ENCODE assay signal across 18 cellular contexts in genomic region chr3:180531303-180532278, GRCh38.
DNase-seq lines count a peak whose midpoint lies in the region; ATAC-seq, FAIRE-seq and TF ChIP-seq lines count a peak whose summit lies in the region.
"Had no signal": no experiment of that assay in that cellular context is flagged by ENCODE, and none has a peak within 500 bp of the region (broad histone marks: within the 10 kb centered on the region; RNA-seq: fewer than 3 reads in every experiment).

No MANE protein-coding gene starts in this region.

- no peak overlapping the region for H3K4me3 ChIP-seq in kidney (ENCODE audit: low read length in 2 of 2)
- H3K4me3 ChIP-seq: GM23248 had no signal

- H3K27ac ChIP-seq in kidney (ENCODE audit: low read depth in 2 of 2, low read length in 2 of 2): no peak overlapping the region
- H3K27ac ChIP-seq: GM23248 had no signal

- TF ChIP-seq CTCF in chondrocyte (IDR thresholded peaks at IDR 0.05) (no peak), kidney (IDR thresholded peaks at IDR 0.05; ENCODE audit: borderline replicate concordance, extremely low read depth, insufficient read depth) (no peak)

- no peak for FAIRE-seq in kidney (lab: Jason Lieb, UNC)
- FAIRE-seq: G401.6, GM12892, H1 had no signal

- H3K4me3 Mint-ChIP-seq in chondrocyte (ENCODE audit: unreplicated experiment): no peak overlapping the region
- no peak overlapping the region for H3K4me3 Mint-ChIP-seq in stimulated activated effector memory CD8-positive, alpha-beta T cell treated with anti-CD3 and anti-CD28 coated beads, Interleukin-12 subunit alpha, Interleukin-12 subunit beta, amount 100 ng/mL, for 72 hours
- H3K4me3 Mint-ChIP-seq in activated CD4-positive, alpha-beta memory T cell treated with anti-CD3 and anti-CD28 coated beads, Interleukin-2, amount 10 ng/mL, durations not matched to agents 7 days and 5 days: no peak overlapping the region
- H3K4me3 Mint-ChIP-seq: CD4-positive, alpha-beta memory T cell had no signal

- H3K36me3 Mint-ChIP-seq in chondrocyte (ENCODE audit: low read depth): no peaks in the 10 kb centered on the region
- no peaks in the 10 kb centered on the region for H3K36me3 Mint-ChIP-seq in stimulated activated effector memory CD8-positive, alpha-beta T cell treated with anti-CD3 and anti-CD28 coated beads, Interleukin-12 subunit alpha, Interleukin-12 subunit beta, amount 100 ng/mL, for 72 hours
- H3K36me3 Mint-ChIP-seq in activated CD4-positive, alpha-beta memory T cell treated with anti-CD3 and anti-CD28 coated beads, Interleukin-2, amount 10 ng/mL, durations not matched to agents 7 days and 5 days (ENCODE audit: low read depth): no peaks in the 10 kb centered on the region
- H3K36me3 Mint-ChIP-seq: CD4-positive, alpha-beta memory T cell had no signal

- H3K36me3 ChIP-seq in kidney (ENCODE audit: control insufficient read depth in 1 of 2, insufficient read depth in 2 of 2, low read length in 2 of 2): no peaks in the 10 kb centered on the region

- POLR2A ChIA-PET in activated CD4-positive, alpha-beta memory T cell treated with anti-CD3 and anti-CD28 coated beads, Interleukin-2, amount 10 ng/mL, durations not matched to agents 7 days and 5 days (lab: Charles Lee): no interaction called here

- CTCF ChIA-PET in activated CD4-positive, alpha-beta memory T cell treated with anti-CD3 and anti-CD28 coated beads, Interleukin-2, amount 10 ng/mL, durations not matched to agents 7 days and 5 days (lab: Charles Lee): no interaction called here

- DNase-seq in chondrocyte (ENCODE audit: low spot score) (peak; percentile 72), kidney (peak; percentile 44), NCI-H524 (lab: John Stamatoyannopoulos, UW) (no peak)
- DNase-seq in stimulated activated effector memory CD8-positive, alpha-beta T cell treated with anti-CD3 and anti-CD28 coated beads, Interleukin-12 subunit alpha, Interleukin-12 subunit beta, amount 100 ng/mL, for 72 hours (ENCODE audit: low spot score in 2 of 2): no peak
- DNase-seq in activated CD4-positive, alpha-beta memory T cell treated with anti-CD3 and anti-CD28 coated beads, Interleukin-2, amount 10 ng/mL, durations not matched to agents 7 days and 5 days: no peak
- DNase-seq: C1 segment of cervical spinal cord, Calu3, COR-L47, DMS53, DND-41, GM23248, H7, HCEC 1CT had no signal

- no peaks in the 10 kb centered on the region for H3K4me1 Mint-ChIP-seq in chondrocyte (ENCODE audit: low read depth)
- H3K4me1 Mint-ChIP-seq in stimulated activated effector memory CD8-positive, alpha-beta T cell treated with anti-CD3 and anti-CD28 coated beads, Interleukin-12 subunit alpha, Interleukin-12 subunit beta, amount 100 ng/mL, for 72 hours: no peaks in the 10 kb centered on the region
- no peaks in the 10 kb centered on the region for H3K4me1 Mint-ChIP-seq in activated CD4-positive, alpha-beta memory T cell treated with anti-CD3 and anti-CD28 coated beads, Interleukin-2, amount 10 ng/mL, durations not matched to agents 7 days and 5 days
- H3K4me1 Mint-ChIP-seq: CD4-positive, alpha-beta memory T cell had no signal

- peak; percentile 42 for ATAC-seq in stimulated activated effector memory CD8-positive, alpha-beta T cell treated with anti-CD3 and anti-CD28 coated beads, Interleukin-12 subunit alpha, Interleukin-12 subunit beta, amount 100 ng/mL, for 72 hours
- ATAC-seq in GM21528 (IDR thresholded peaks at IDR 0.05; ENCODE audit: low FRiP score, unreplicated experiment): no peak

- H3K27ac Mint-ChIP-seq in chondrocyte (ENCODE audit: unreplicated experiment): no peak overlapping the region
- no peak overlapping the region for H3K27ac Mint-ChIP-seq in stimulated activated effector memory CD8-positive, alpha-beta T cell treated with anti-CD3 and anti-CD28 coated beads, Interleukin-12 subunit alpha, Interleukin-12 subunit beta, amount 100 ng/mL, for 72 hours
- no peak overlapping the region for H3K27ac Mint-ChIP-seq in activated CD4-positive, alpha-beta memory T cell treated with anti-CD3 and anti-CD28 coated beads, Interleukin-2, amount 10 ng/mL, durations not matched to agents 7 days and 5 days
- H3K27ac Mint-ChIP-seq: CD4-positive, alpha-beta memory T cell had no signal

- H3K9ac ChIP-seq in kidney (ENCODE audit: low read length in 2 of 2): no peak overlapping the region
- H3K9ac ChIP-seq: GM23248 had no signal

- H3K9me3 ChIP-seq in kidney (ENCODE audit: control insufficient read depth in 1 of 2, low read length in 2 of 2): no peaks in the 10 kb centered on the region

- peaks cover 3% of the 10 kb centered on the region for H3K9me3 Mint-ChIP-seq in chondrocyte (ENCODE audit: low read depth)
- H3K9me3 Mint-ChIP-seq in stimulated activated effector memory CD8-positive, alpha-beta T cell treated with anti-CD3 and anti-CD28 coated beads, Interleukin-12 subunit alpha, Interleukin-12 subunit beta, amount 100 ng/mL, for 72 hours: no peaks in the 10 kb centered on the region
- no peaks in the 10 kb centered on the region for H3K9me3 Mint-ChIP-seq in activated CD4-positive, alpha-beta memory T cell treated with anti-CD3 and anti-CD28 coated beads, Interleukin-2, amount 10 ng/mL, durations not matched to agents 7 days and 5 days

- H3K4me1 ChIP-seq in kidney (ENCODE audit: control insufficient read depth in 1 of 2, insufficient read depth in 1 of 2, low read depth in 1 of 2, low read length in 2 of 2): no peaks in the 10 kb centered on the region

- intact Hi-C loops in kidney (cut with DNase I): no loop called here

- H3K27me3 Mint-ChIP-seq in chondrocyte (ENCODE audit: low read depth): peaks cover 4% of the 10 kb centered on the region
- H3K27me3 Mint-ChIP-seq in activated CD4-positive, alpha-beta memory T cell treated with anti-CD3 and anti-CD28 coated beads, Interleukin-2, amount 10 ng/mL, durations not matched to agents 7 days and 5 days: no peaks in the 10 kb centered on the region

Comparison
In these comparisons a context has a peak if more than half of its experiments do, and no peak if none do; other contexts are left out.
1. DNase-seq: peak in chondrocyte (single experiment) and kidney (single experiment); none in stimulated activated effector memory CD8-positive, alpha-beta T cell treated with anti-CD3 and anti-CD28 coated beads, Interleukin-12 subunit alpha, Interleukin-12 subunit beta, amount 100 ng/mL, for 72 hours (0 of 2), activated CD4-positive, alpha-beta memory T cell treated with anti-CD3 and anti-CD28 coated beads, Interleukin-2, amount 10 ng/mL, durations not matched to agents 7 days and 5 days (single experiment) and NCI-H524 (0 of 2).